In the genomic region with DNA sequence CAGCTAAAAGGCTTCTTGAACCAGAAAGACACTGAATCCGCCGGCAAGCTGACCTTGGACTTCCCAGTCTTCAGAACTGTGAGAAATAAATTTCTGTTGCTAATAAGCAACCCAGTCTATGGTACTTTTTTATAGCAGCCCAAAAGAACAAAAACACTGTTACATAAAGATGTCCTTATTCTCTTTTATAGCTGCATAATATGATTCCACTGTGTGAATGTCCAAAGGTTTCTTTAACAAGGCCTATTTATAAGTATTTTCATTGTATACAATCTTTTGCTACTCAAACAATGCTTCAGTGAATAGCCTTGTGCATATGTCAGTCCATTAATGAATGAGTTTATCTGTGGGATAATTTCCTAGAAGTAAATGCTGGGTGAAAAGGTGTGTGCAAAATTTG, we compare ENCODE assay signal across 17 cellular contexts.
A peak's percentile ranks its signal among the peaks of the same experiment; 100 is the strongest.
DNase-seq lines count a peak whose midpoint lies in the region; ATAC-seq and TF ChIP-seq lines count a peak whose summit lies in the region.
"Had no signal": no experiment of that assay in that cellular context is flagged by ENCODE, and none has a peak within 500 bp of the region (broad histone marks: within the 10 kb centered on the region; RNA-seq: fewer than 3 reads in every experiment).

No MANE protein-coding gene starts in this region.

- 0 out of 2 replicates have a peak overlapping the region, but pooled peaks have one; percentile 34 for H2BK20ac ChIP-seq in IMR-90 (ENCODE audit: low read depth, low read length)

- H3K79me2 ChIP-seq in osteoblast (ENCODE audit: insufficient read depth, low read length), result no peaks in the 10 kb centered on the region

- H2BK5ac ChIP-seq in IMR-90 (ENCODE audit: low read depth, low read length, poor library complexity, severe bottlenecking), result no peak overlapping the region

- H3K79me1 ChIP-seq in IMR-90 (ENCODE audit: low read depth in 1 of 2, low read length in 2 of 2), result peaks cover 0 to 9% of the 10 kb centered on the region in 2 experiments; a peak in 1 of 4 replicates

- peak overlapping the region; percentile 20; the same call in 1 of the 2 replicates for H2BK120ac ChIP-seq in IMR-90 (ENCODE audit: low read depth, low read length)

- no peak overlapping the region for H4K91ac ChIP-seq in IMR-90 (ENCODE audit: insufficient read depth, low read depth, low read length)

- no peak overlapping the region for H3K14ac ChIP-seq in IMR-90 (replicated peaks; ENCODE audit: low read depth, low read length)

- H2BK15ac ChIP-seq in IMR-90 (ENCODE audit: low read depth, low read length), result no peak overlapping the region

- H3K27ac ChIP-seq in IMR-90 (ENCODE audit: insufficient read depth, low read length) (no peak overlapping the region), osteoblast (ENCODE audit: low read depth, low read length) (peak overlapping the region; percentile 26)
- H3K27ac ChIP-seq in CD8-positive, alpha-beta memory T cell (ENCODE audit: low read depth, low read length), result no peak overlapping the region
- H3K27ac ChIP-seq: BLaER1 had no signal

- H3K9ac ChIP-seq in IMR-90 (ENCODE audit: low read depth, low read length), result no peak overlapping the region
- H3K9ac ChIP-seq: BLaER1 had no signal

- no peak for TF ChIP-seq RAD21 in IMR-90 (IDR thresholded peaks at IDR 0.05; ENCODE audit: low read length)

- H3K27me3 ChIP-seq in IMR-90 (ENCODE audit: control insufficient read depth, insufficient read depth, low read length), result no peaks in the 10 kb centered on the region
- H3K27me3 ChIP-seq in osteoblast (ENCODE audit: insufficient read depth, low read length), result no peaks in the 10 kb centered on the region
- H3K27me3 ChIP-seq in CD8-positive, alpha-beta memory T cell (ENCODE audit: insufficient read depth, low read length, poor library complexity, severe bottlenecking), result no peaks in the 10 kb centered on the region
- H3K27me3 ChIP-seq: BE2C, BLaER1 had no signal

- no peak overlapping the region for H3K18ac ChIP-seq in IMR-90 (ENCODE audit: low read depth, low read length)

- H3K36me3 Mint-ChIP-seq in CD8-positive, alpha-beta memory T cell, result no peaks in the 10 kb centered on the region
- H3K36me3 Mint-ChIP-seq: CD4-positive, alpha-beta memory T cell; CD4-positive, CD25-positive, alpha-beta regulatory T cell had no signal

- H3K4ac ChIP-seq in IMR-90 (ENCODE audit: low read depth, low read length), result no peak overlapping the region

- no peak overlapping the region for H3K4me3 Mint-ChIP-seq in CD8-positive, alpha-beta memory T cell
- H3K4me3 Mint-ChIP-seq: CD14-positive monocyte; CD4-positive, alpha-beta memory T cell; CD4-positive, CD25-positive, alpha-beta regulatory T cell had no signal

- H3K9me1 ChIP-seq in IMR-90 (ENCODE audit: insufficient read depth, low read length), result peaks cover 7% of the 10 kb centered on the region; the same call in 1 of the 2 replicates

- ATAC-seq in IMR-90 (ENCODE audit: low read depth), result no peak
- peak; percentile 85 for ATAC-seq in left colon
- ATAC-seq in left cardiac atrium, result no peak

- no peaks in the 10 kb centered on the region for H3K9me3 ChIP-seq in IMR-90 (ENCODE audit: control insufficient read depth, insufficient read depth, low read length)
- no peaks in the 10 kb centered on the region for H3K9me3 ChIP-seq in osteoblast (ENCODE audit: low read depth, low read length)
- H3K9me3 ChIP-seq in CD8-positive, alpha-beta memory T cell (ENCODE audit: low read length), result no peaks in the 10 kb centered on the region
- H3K9me3 ChIP-seq: BE2C, BLaER1, Caco-2 had no signal

- H3K23ac ChIP-seq in IMR-90 (ENCODE audit: low read depth, low read length), result no peak overlapping the region

- intact Hi-C loops in IMR-90 (cut with micrococcal nuclease), result no loop called here
- intact Hi-C loops in left colon (cut with DNase I, micrococcal nuclease), result no loop called here
- intact Hi-C loops in left cardiac atrium (cut with DNase I), result no loop called here

- no peak overlapping the region for H2AK9ac ChIP-seq in IMR-90 (replicated peaks; ENCODE audit: low read depth, low read length, poor library complexity)

- dilution Hi-C loops in IMR-90 (cut with HindIII; ENCODE audit: low sequenced_read_pairs, unreplicated experiment), result no loop called here

- POLR2A ChIA-PET in IMR-90 (lab: Charles Lee; ENCODE audit: unreplicated experiment), result no interaction called here
- POLR2A ChIA-PET in CD8-positive, alpha-beta memory T cell (lab: Charles Lee), result no interaction called here

- in situ Hi-C loops in IMR-90 (cut with MboI; ENCODE audit: low sequenced_read_pairs), result no loop called here

- no peak overlapping the region for H3K56ac ChIP-seq in IMR-90 (ENCODE audit: extremely low read depth, insufficient read depth, low read length)

- WGBS in IMR-90 (ENCODE audit: extremely low coverage in 2 of 2, insufficient read length in 1 of 2), 2 experiments, result no CpG with 5 or more reads among the region's 2 CpGs

- no peak overlapping the region for H3K4me2 ChIP-seq in IMR-90 (ENCODE audit: low read depth, low read length)
- H3K4me2 ChIP-seq in osteoblast (ENCODE audit: insufficient read depth, low read length), result no peak overlapping the region
- H3K4me2 ChIP-seq: BLaER1 had no signal

- H3K27ac Mint-ChIP-seq in CD8-positive, alpha-beta memory T cell, result no peak overlapping the region
- H3K27ac Mint-ChIP-seq: CD14-positive monocyte; CD4-positive, alpha-beta memory T cell; CD4-positive, CD25-positive, alpha-beta regulatory T cell had no signal

- H3K4me3 ChIP-seq in IMR-90 (ENCODE audit: insufficient read depth, low read depth, low read length), result no peak overlapping the region
- H3K4me3 ChIP-seq in osteoblast (ENCODE audit: insufficient read depth, low read length), result no peak overlapping the region
- no peak overlapping the region for H3K4me3 ChIP-seq in CD8-positive, alpha-beta memory T cell (ENCODE audit: low read length)
- H3K4me3 ChIP-seq: BLaER1 had no signal

- H3K4me1 ChIP-seq in IMR-90 (ENCODE audit: control insufficient read depth, insufficient read depth, low read length), result peaks cover 17% of the 10 kb centered on the region
- H3K4me1 ChIP-seq in osteoblast (ENCODE audit: insufficient read depth, low read length), result peaks cover 18% of the 10 kb centered on the region
- no peaks in the 10 kb centered on the region for H3K4me1 ChIP-seq in CD8-positive, alpha-beta memory T cell (ENCODE audit: insufficient read depth, low read length)
- H3K4me1 ChIP-seq: BE2C, Caco-2 had no signal

- H3K9me3 Mint-ChIP-seq in CD8-positive, alpha-beta memory T cell, result no peaks in the 10 kb centered on the region

- H3K4me1 Mint-ChIP-seq in CD8-positive, alpha-beta memory T cell, result peaks cover 0 to 5% (median 0%) of the 10 kb centered on the region in 3 donors
- H3K4me1 Mint-ChIP-seq: CD4-positive, alpha-beta memory T cell; CD4-positive, CD25-positive, alpha-beta regulatory T cell had no signal

- no peak for DNase-seq in IMR-90
- no peak for DNase-seq in left colon
- DNase-seq in osteoblast (ENCODE audit: insufficient read length, low spot score, missing footprints), result no peak
- DNase-seq in CD8-positive, alpha-beta memory T cell, result no peak
- DNase-seq in left cardiac atrium, result no peak
- DNase-seq: 8988T; ACHN; BE2C; C1 segment of cervical spinal cord; Caco-2; Calu3; CD4-positive, alpha-beta memory T cell; CD4-positive, CD25-positive, alpha-beta regulatory T cell; DMS79 treated with DMSO at 0.1 percent for 48 hours; GF-D8 had no signal

- H2AK5ac ChIP-seq in IMR-90 (ENCODE audit: low read depth, low read length), result no peak overlapping the region

- H4K20me1 ChIP-seq in IMR-90 (ENCODE audit: insufficient read depth, low read length), result no peaks in the 10 kb centered on the region
- H4K20me1 ChIP-seq in osteoblast (ENCODE audit: insufficient read depth, low read length), result no peaks in the 10 kb centered on the region
- H4K20me1 ChIP-seq: BLaER1 had no signal

- H4K5ac ChIP-seq in IMR-90 (ENCODE audit: low read depth, low read length), result no peak overlapping the region

- H3K27me3 Mint-ChIP-seq in CD8-positive, alpha-beta memory T cell, result peaks cover 2 to 18% of the 10 kb centered on the region in 2 donors
- H3K27me3 Mint-ChIP-seq: CD4-positive, CD25-positive, alpha-beta regulatory T cell had no signal

- no peak overlapping the region for H4K8ac ChIP-seq in IMR-90 (ENCODE audit: low read depth in 2 of 2, low read length in 2 of 2)

- no peaks in the 10 kb centered on the region for H3K36me3 ChIP-seq in IMR-90 (ENCODE audit: control insufficient read depth, insufficient read depth, low read length)
- H3K36me3 ChIP-seq in osteoblast (ENCODE audit: insufficient read depth, low read length), result no peaks in the 10 kb centered on the region
- H3K36me3 ChIP-seq in CD8-positive, alpha-beta memory T cell (ENCODE audit: insufficient read depth, low read length), result no peaks in the 10 kb centered on the region
- H3K36me3 ChIP-seq: BE2C, BLaER1 had no signal

- TF ChIP-seq CTCF in IMR-90 (conservative IDR thresholded peaks at IDR 0.05; ENCODE audit: low read depth, low read length) (no peak), osteoblast (IDR thresholded peaks at IDR 0.05; ENCODE audit: extremely low read depth, low read depth, low read length) (no peak)

- BruUV-seq in IMR-90 (replicated peaks; lab: Mats Ljungman, UMichigan), result no TSS peak

- H2AFZ ChIP-seq in IMR-90 (replicated peaks; ENCODE audit: low read length, poor library complexity), result no peak overlapping the region
- no peak overlapping the region for H2AFZ ChIP-seq in osteoblast (ENCODE audit: low read length)

- no peak for TF ChIP-seq POLR2A in IMR-90 (IDR thresholded peaks at IDR 0.05; ENCODE audit: low read depth, low read length)

- CTCF ChIA-PET in IMR-90 (lab: Yijun Ruan, JAX), result interaction anchor here (0.6 kb wide), 1 partner anchor 872 kb away, joined by 3 read pairs; no protein-coding TSS in a partner anchor
- CTCF ChIA-PET in CD8-positive, alpha-beta memory T cell (lab: Charles Lee), result no interaction called here

TF ChIP-seq in IMR-90, 13 proteins besides CTCF, POLR2A, EP300 and RAD21 (continues in another document):
- no peak for TF ChIP-seq MAZ (IDR thresholded peaks at IDR 0.05; ENCODE audit: borderline replicate concordance, low read depth, low read length)
- TF ChIP-seq, protein P1, sequence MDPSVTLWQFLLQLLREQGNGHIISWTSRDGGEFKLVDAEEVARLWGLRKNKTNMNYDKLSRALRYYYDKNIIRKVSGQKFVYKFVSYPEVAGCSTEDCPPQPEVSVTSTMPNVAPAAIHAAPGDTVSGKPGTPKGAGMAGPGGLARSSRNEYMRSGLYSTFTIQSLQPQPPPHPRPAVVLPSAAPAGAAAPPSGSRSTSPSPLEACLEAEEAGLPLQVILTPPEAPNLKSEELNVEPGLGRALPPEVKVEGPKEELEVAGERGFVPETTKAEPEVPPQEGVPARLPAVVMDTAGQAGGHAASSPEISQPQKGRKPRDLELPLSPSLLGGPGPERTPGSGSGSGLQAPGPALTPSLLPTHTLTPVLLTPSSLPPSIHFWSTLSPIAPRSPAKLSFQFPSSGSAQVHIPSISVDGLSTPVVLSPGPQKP (IDR thresholded peaks at IDR 0.05; ENCODE audit: borderline replicate concordance, low read depth, low read length), result no peak
- TF ChIP-seq CEBPB (IDR thresholded peaks at IDR 0.05; ENCODE audit: low read depth, low read length), result no peak
- TF ChIP-seq BHLHE40 (IDR thresholded peaks at IDR 0.05; ENCODE audit: low read depth, low read length), result no peak
- TF ChIP-seq RCOR1 (IDR thresholded peaks at IDR 0.05; ENCODE audit: insufficient replicate concordance, low read length), result no peak
- no peak for TF ChIP-seq MXI1 (IDR thresholded peaks at IDR 0.05; ENCODE audit: borderline replicate concordance, low read depth, low read length)
- TF ChIP-seq FOS (IDR thresholded peaks at IDR 0.05; ENCODE audit: low read depth, low read length), result no peak
